ENCODE assay signal across 17 cellular contexts in the genomic region with DNA sequence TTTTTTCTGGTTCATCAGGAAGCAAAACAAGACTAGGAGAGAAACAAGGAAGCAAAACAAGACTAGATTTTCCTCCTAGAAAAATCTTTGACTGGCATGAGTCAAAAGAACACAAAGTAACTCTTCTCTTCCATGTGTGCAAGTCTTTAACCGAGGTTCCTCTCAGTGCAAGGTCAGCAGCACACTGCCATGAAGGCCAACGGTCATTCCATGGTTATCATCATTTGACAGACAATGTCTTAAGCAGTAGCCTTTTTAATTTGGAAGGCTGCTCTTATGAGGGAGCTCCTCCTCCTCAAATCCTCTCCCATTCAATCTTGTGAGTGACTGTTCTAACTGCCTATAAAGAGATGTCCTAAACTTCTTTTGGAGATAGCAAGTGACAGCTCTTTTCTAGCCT. TPM values are rescaled to one million over a fixed set of nuclear protein-coding genes. Genes with fewer than 3 reads are reported as not detected.
A peak's percentile ranks its signal among the peaks of the same experiment; 100 is the strongest.
DNase-seq lines count a peak whose midpoint lies in the region; ATAC-seq and TF ChIP-seq lines count a peak whose summit lies in the region.
"Had no signal": no experiment of that assay in that cellular context is flagged by ENCODE, and none has a peak within 500 bp of the region (broad histone marks: within the 10 kb centered on the region; RNA-seq: fewer than 3 reads in every experiment).

No MANE protein-coding gene starts in this region.

- no peak for TF ChIP-seq CTCF in activated CD8-positive, alpha-beta T cell treated with anti-CD3 and anti-CD28 coated beads for 36 hours (IDR thresholded peaks at IDR 0.05)
- no peak for TF ChIP-seq CTCF in BE2C (IDR thresholded peaks at IDR 0.05; ENCODE audit: low read depth, low read length)

- CTCF ChIA-PET in activated CD8-positive, alpha-beta memory T cell treated with anti-CD3 and anti-CD28 coated beads, Interleukin-2, amount 10 ng/mL, durations not matched to agents 7 days and 5 days (lab: Charles Lee), result interaction anchor here (0.7 to 4.0 kb wide), 8 partner anchors 9 to 191 kb away, joined by 3 to 18 read pairs (median 4); a partner anchor contains a TSS
- CTCF ChIA-PET in activated CD8-positive, alpha-beta T cell treated with anti-CD3 and anti-CD28 coated beads for 36 hours (lab: Charles Lee), result interaction anchor here (0.7 to 5.9 kb wide), 13 partner anchors 9 to 190 kb away, joined by 3 to 56 read pairs (median 4); a partner anchor contains a TSS

- H2BK15ac ChIP-seq in mesenchymal stem cell (ENCODE audit: low read depth, poor library complexity, severe bottlenecking), result no peak overlapping the region

- ATAC-seq in activated CD8-positive, alpha-beta memory T cell treated with anti-CD3 and anti-CD28 coated beads, Interleukin-2, amount 10 ng/mL, durations not matched to agents 7 days and 5 days, result no peak
- ATAC-seq in CD4-positive, CD25-positive, alpha-beta regulatory T cell (ENCODE audit: low read depth in 2 of 2), result no peak
- no peak for ATAC-seq in activated CD8-positive, alpha-beta T cell treated with anti-CD3 and anti-CD28 coated beads for 36 hours
- ATAC-seq: Panc1 had no signal

- H3K27me3 ChIP-seq in CD4-positive, CD25-positive, alpha-beta regulatory T cell (ENCODE audit: control insufficient read depth, insufficient read depth, low read length), result no peaks in the 10 kb centered on the region
- H3K27me3 ChIP-seq in mesenchymal stem cell (ENCODE audit: control insufficient read depth in 1 of 2, insufficient read depth in 1 of 2, low read length in 2 of 2) (no peaks in the 10 kb centered on the region), BE2C (no peaks in the 10 kb centered on the region)
- H3K27me3 ChIP-seq: BLaER1 had no signal

- H3K27ac ChIP-seq in CD4-positive, CD25-positive, alpha-beta regulatory T cell (ENCODE audit: insufficient read depth, low read length, poor library complexity, severe bottlenecking), result no peak overlapping the region
- no peak overlapping the region for H3K27ac ChIP-seq in mesenchymal stem cell (ENCODE audit: low read length, poor library complexity, severe bottlenecking)
- H3K27ac ChIP-seq: BLaER1, KMS-11 had no signal

- no peaks in the 10 kb centered on the region for H3K27me3 Mint-ChIP-seq in activated CD8-positive, alpha-beta memory T cell treated with anti-CD3 and anti-CD28 coated beads, Interleukin-2, amount 10 ng/mL, durations not matched to agents 7 days and 5 days
- no peaks in the 10 kb centered on the region for H3K27me3 Mint-ChIP-seq in CD4-positive, CD25-positive, alpha-beta regulatory T cell
- H3K27me3 Mint-ChIP-seq in activated CD8-positive, alpha-beta T cell treated with anti-CD3 and anti-CD28 coated beads for 36 hours, result no peaks in the 10 kb centered on the region

- no peak overlapping the region for H3K14ac ChIP-seq in mesenchymal stem cell (ENCODE audit: low read length in 2 of 2)

- H3K79me1 ChIP-seq in mesenchymal stem cell (replicated peaks; ENCODE audit: low read length, poor library complexity, severe bottlenecking), result peaks cover 28% of the 10 kb centered on the region

- no peak overlapping the region for H3K18ac ChIP-seq in mesenchymal stem cell (ENCODE audit: low read depth in 1 of 2, low read length in 2 of 2)

- H3K9me3 ChIP-seq in CD4-positive, CD25-positive, alpha-beta regulatory T cell (ENCODE audit: control insufficient read depth in 2 of 2, low read length in 2 of 2), result no peaks in the 10 kb centered on the region
- H3K9me3 ChIP-seq in mesenchymal stem cell (ENCODE audit: control insufficient read depth, low read length) (no peaks in the 10 kb centered on the region), BE2C (no peaks in the 10 kb centered on the region)
- H3K9me3 ChIP-seq: BLaER1 had no signal

- peaks cover 13% of the 10 kb centered on the region for H3K4me1 Mint-ChIP-seq in activated CD8-positive, alpha-beta memory T cell treated with anti-CD3 and anti-CD28 coated beads, Interleukin-2, amount 10 ng/mL, durations not matched to agents 7 days and 5 days
- H3K4me1 Mint-ChIP-seq in CD4-positive, CD25-positive, alpha-beta regulatory T cell, result peaks cover 11 to 20% (median 16%) of the 10 kb centered on the region in 4 donors
- H3K4me1 Mint-ChIP-seq in activated CD8-positive, alpha-beta T cell treated with anti-CD3 and anti-CD28 coated beads for 36 hours (ENCODE audit: low read depth), result peaks cover 18% of the 10 kb centered on the region

- H3K4me3 ChIP-seq in CD4-positive, CD25-positive, alpha-beta regulatory T cell (ENCODE audit: low read depth, low read length), result no peak overlapping the region
- H3K4me3 ChIP-seq in mesenchymal stem cell (ENCODE audit: insufficient read depth in 1 of 2, low read depth in 1 of 2, low read length in 2 of 2), result no peak overlapping the region
- H3K4me3 ChIP-seq in BE2C (ENCODE audit: low read depth, low read length), result no peak overlapping the region
- H3K4me3 ChIP-seq: BLaER1 had no signal

- H3K4me3 Mint-ChIP-seq in activated CD8-positive, alpha-beta memory T cell treated with anti-CD3 and anti-CD28 coated beads, Interleukin-2, amount 10 ng/mL, durations not matched to agents 7 days and 5 days, result no peak overlapping the region
- H3K4me3 Mint-ChIP-seq in CD4-positive, CD25-positive, alpha-beta regulatory T cell, result no peak overlapping the region
- no peak overlapping the region for H3K4me3 Mint-ChIP-seq in activated CD8-positive, alpha-beta T cell treated with anti-CD3 and anti-CD28 coated beads for 36 hours
- H3K4me3 Mint-ChIP-seq: HFFc6 had no signal

- no peak overlapping the region for H3K4ac ChIP-seq in mesenchymal stem cell (ENCODE audit: low read depth in 1 of 2, low read length in 2 of 2)

- 100% methylated on average over 1 of the region's 2 CpGs for WGBS in mesenchymal stem cell

- no peak overlapping the region for H4K8ac ChIP-seq in mesenchymal stem cell (ENCODE audit: low read length)

- no peak overlapping the region for H3K4me2 ChIP-seq in mesenchymal stem cell (ENCODE audit: low read length, poor library complexity, severe bottlenecking)
- H3K4me2 ChIP-seq: BLaER1, KMS-11 had no signal

- no peak overlapping the region for H4K91ac ChIP-seq in mesenchymal stem cell (ENCODE audit: low read length)

- H3K23ac ChIP-seq in mesenchymal stem cell (ENCODE audit: low read length in 2 of 2), result no peak overlapping the region

- no peak overlapping the region for H2BK12ac ChIP-seq in mesenchymal stem cell (ENCODE audit: low read length in 2 of 2)

- no peak overlapping the region for H2BK5ac ChIP-seq in mesenchymal stem cell (ENCODE audit: low read depth, low read length, poor library complexity, severe bottlenecking)

- POLR2A ChIA-PET in activated CD8-positive, alpha-beta T cell treated with anti-CD3 and anti-CD28 coated beads for 36 hours (lab: Charles Lee), result interaction anchor here (0.8 to 1.9 kb wide), 4 partner anchors 10 to 74 kb away, joined by 3 to 5 read pairs (median 3); a partner anchor contains a TSS

- no peak overlapping the region for H2BK120ac ChIP-seq in mesenchymal stem cell (ENCODE audit: low read depth, low read length)

- intact Hi-C loops in activated CD8-positive, alpha-beta T cell treated with anti-CD3 and anti-CD28 coated beads for 36 hours (cut with micrococcal nuclease), result no loop called here

- peak overlapping the region; percentile 50 for H3K9ac ChIP-seq in mesenchymal stem cell (ENCODE audit: low read length)
- H3K9ac ChIP-seq: KMS-11 had no signal

- no peak overlapping the region for H2AFZ ChIP-seq in mesenchymal stem cell (ENCODE audit: low read depth, low read length)

- H3K36me3 Mint-ChIP-seq in activated CD8-positive, alpha-beta memory T cell treated with anti-CD3 and anti-CD28 coated beads, Interleukin-2, amount 10 ng/mL, durations not matched to agents 7 days and 5 days, result peaks cover 66% of the 10 kb centered on the region
- H3K36me3 Mint-ChIP-seq in CD4-positive, CD25-positive, alpha-beta regulatory T cell, result peaks cover 64% of the 10 kb centered on the region
- H3K36me3 Mint-ChIP-seq in activated CD8-positive, alpha-beta T cell treated with anti-CD3 and anti-CD28 coated beads for 36 hours (ENCODE audit: low read depth), result peaks cover 72% of the 10 kb centered on the region

- no peaks in the 10 kb centered on the region for H3K4me1 ChIP-seq in CD4-positive, CD25-positive, alpha-beta regulatory T cell (ENCODE audit: control insufficient read depth, insufficient read depth, low read length, poor library complexity, severe bottlenecking)
- H3K4me1 ChIP-seq in mesenchymal stem cell (ENCODE audit: control insufficient read depth, insufficient read depth, low read depth, low read length) (no peaks in the 10 kb centered on the region), BE2C (no peaks in the 10 kb centered on the region)
- H3K4me1 ChIP-seq: BLaER1 had no signal

- no peak overlapping the region for H2AK5ac ChIP-seq in mesenchymal stem cell (ENCODE audit: low read length, severe bottlenecking)

- H3K9me3 Mint-ChIP-seq in activated CD8-positive, alpha-beta memory T cell treated with anti-CD3 and anti-CD28 coated beads, Interleukin-2, amount 10 ng/mL, durations not matched to agents 7 days and 5 days (ENCODE audit: low read depth), result no peaks in the 10 kb centered on the region
- no peaks in the 10 kb centered on the region for H3K9me3 Mint-ChIP-seq in CD4-positive, CD25-positive, alpha-beta regulatory T cell
- peaks cover 4% of the 10 kb centered on the region for H3K9me3 Mint-ChIP-seq in activated CD8-positive, alpha-beta T cell treated with anti-CD3 and anti-CD28 coated beads for 36 hours

- peak overlapping the region; percentile 27 for H3K27ac Mint-ChIP-seq in activated CD8-positive, alpha-beta memory T cell treated with anti-CD3 and anti-CD28 coated beads, Interleukin-2, amount 10 ng/mL, durations not matched to agents 7 days and 5 days
- peak overlapping the region in 2 of 3 donors; percentile 53 to 55 for H3K27ac Mint-ChIP-seq in CD4-positive, CD25-positive, alpha-beta regulatory T cell
- H3K27ac Mint-ChIP-seq in activated CD8-positive, alpha-beta T cell treated with anti-CD3 and anti-CD28 coated beads for 36 hours, result peak overlapping the region; percentile 12
- H3K27ac Mint-ChIP-seq: HFFc6 had no signal

- DNase-seq in activated CD8-positive, alpha-beta memory T cell treated with anti-CD3 and anti-CD28 coated beads, Interleukin-2, amount 10 ng/mL, durations not matched to agents 7 days and 5 days, result no peak
- DNase-seq in activated CD8-positive, alpha-beta memory T cell treated with anti-CD3 and anti-CD28 coated beads, Interleukin-2, amount 50 U/mL, for 4 hours, result no peak
- no peak for DNase-seq in CD4-positive, CD25-positive, alpha-beta regulatory T cell
- no peak for DNase-seq in activated CD8-positive, alpha-beta T cell treated with anti-CD3 and anti-CD28 coated beads for 36 hours
- DNase-seq in mesenchymal stem cell (no peak), SKM-1 treated with dmso at 0.1 percent for 144 hours (lab: John Stamatoyannopoulos, UW; ENCODE audit: unreplicated experiment) (no peak), BE2C (no peak), C1 segment of cervical spinal cord (lab: John Stamatoyannopoulos, UW) (no peak)
- DNase-seq: 8988T, COR-L47, HFFc6, NCI-H1092, NCI-H146, NCI-H510A treated with DMSO at 0.1 percent for 48 hours had no signal

- H3K36me3 ChIP-seq in CD4-positive, CD25-positive, alpha-beta regulatory T cell (ENCODE audit: control insufficient read depth, insufficient read depth, low read length), result peaks cover 91% of the 10 kb centered on the region
- H3K36me3 ChIP-seq in mesenchymal stem cell (ENCODE audit: control insufficient read depth in 1 of 2, insufficient read depth in 2 of 2, low read depth in 1 of 2, low read length in 2 of 2) (peaks cover 52 to 92% of the 10 kb centered on the region in 2 experiments), BE2C (peaks cover 52% of the 10 kb centered on the region)

RNA-seq across cellular contexts. Expression of a gene that starts 15.4 kb away (rescaled TPM):
- total RNA-seq in activated CD8-positive, alpha-beta memory T cell treated with anti-CD3 and anti-CD28 coated beads, Interleukin-2, amount 10 ng/mL, durations not matched to agents 7 days and 5 days, result 10 to 100 TPM; 23.1 to 25.9 TPM
- total RNA-seq in CD4-positive, CD25-positive, alpha-beta regulatory T cell, result 21.1 TPM
- 10 to 100 TPM; 15.0 to 21.1 (median 17.7) TPM for polyA plus RNA-seq in CD4-positive, CD25-positive, alpha-beta regulatory T cell
- total RNA-seq in activated CD8-positive, alpha-beta T cell treated with anti-CD3 and anti-CD28 coated beads for 36 hours, result 10 to 100 TPM; 37.3 to 38.2 TPM
- 1.8 TPM for polyA plus RNA-seq in mesenchymal stem cell (2013, experiment 1 of 2)
- 1.7 TPM for polyA plus RNA-seq in mesenchymal stem cell (2013, experiment 2 of 2)
- polyA plus RNA-seq in BE2C (2012; ENCODE audit: insufficient read depth, insufficient read length, low read depth), result 14.8 TPM

RNA-seq across cellular contexts. Expression of a gene that starts 20.8 kb away (rescaled TPM):
- total RNA-seq in activated CD8-positive, alpha-beta memory T cell treated with anti-CD3 and anti-CD28 coated beads, Interleukin-2, amount 10 ng/mL, durations not matched to agents 7 days and 5 days, result 100 to 1,000 TPM; 143 to 191 TPM
- total RNA-seq in CD4-positive, CD25-positive, alpha-beta regulatory T cell, result 167 TPM
- polyA plus RNA-seq in CD4-positive, CD25-positive, alpha-beta regulatory T cell, result 100 to 1,000 TPM; 268 to 345 (median 303) TPM
- 10 to 100 TPM; 59.7 to 60.1 TPM for total RNA-seq in activated CD8-positive, alpha-beta T cell treated with anti-CD3 and anti-CD28 coated beads for 36 hours
- 70.2 TPM for polyA plus RNA-seq in mesenchymal stem cell (2013, experiment 1 of 2)
- polyA plus RNA-seq in mesenchymal stem cell (2013, experiment 2 of 2), result 65.0 TPM
- 53.5 TPM for polyA plus RNA-seq in BE2C (2012; ENCODE audit: insufficient read depth, insufficient read length, low read depth)

RNA-seq across cellular contexts. Expression of a gene that starts 33.0 kb away (rescaled TPM):
- 10 to 100 TPM; 79.5 to 85.8 TPM for total RNA-seq in activated CD8-positive, alpha-beta memory T cell treated with anti-CD3 and anti-CD28 coated beads, Interleukin-2, amount 10 ng/mL, durations not matched to agents 7 days and 5 days
- 200 TPM for total RNA-seq in CD4-positive, CD25-positive, alpha-beta regulatory T cell
- 1 to 10 TPM; 5.4 to 8.4 (median 5.8) TPM for polyA plus RNA-seq in CD4-positive, CD25-positive, alpha-beta regulatory T cell
- total RNA-seq in activated CD8-positive, alpha-beta T cell treated with anti-CD3 and anti-CD28 coated beads for 36 hours, result 10 to 100 TPM; 45.7 to 52.6 TPM
- 22.4 TPM for polyA plus RNA-seq in mesenchymal stem cell (2013, experiment 1 of 2)
- polyA plus RNA-seq in mesenchymal stem cell (2013, experiment 2 of 2), result 20.9 TPM
- polyA plus RNA-seq in BE2C (2012; ENCODE audit: insufficient read depth, insufficient read length, low read depth), result 43.0 TPM
